17 cellular contexts compared by ENCODE assay signal in genomic region chr5:67407979-67408378, GRCh38.
DNase-seq lines count a peak whose midpoint lies in the region; ATAC-seq and TF ChIP-seq lines count a peak whose summit lies in the region.
"Had no signal": no experiment of that assay in that cellular context is flagged by ENCODE, and none has a peak within 500 bp of the region (broad histone marks: within the 10 kb centered on the region; RNA-seq: fewer than 3 reads in every experiment).

No MANE protein-coding gene starts in this region.

- ATAC-seq in SK-N-SH treated with all-trans-retinoic acid at 6 μM for 48 hours: no peak
- ATAC-seq in sciatic nerve: no peak
- ATAC-seq in GM19351 (IDR thresholded peaks at IDR 0.05; ENCODE audit: unreplicated experiment): no peak
- ATAC-seq: A549; CD8-positive, alpha-beta T cell had no signal

- H3K27me3 ChIP-seq in PC-9 (ENCODE audit: insufficient read depth, low read depth): no peaks in the 10 kb centered on the region
- H3K27me3 ChIP-seq: BLaER1 treated with 17β-estradiol and CSF1 and Interleukin-3, amounts not matched to agents 10 nM and 100 nM had no signal

- intact Hi-C loops in PC-9 (cut with micrococcal nuclease; ENCODE audit: unreplicated experiment) (no loop called here), sciatic nerve (cut with DNase I) (no loop called here)

- no peaks in the 10 kb centered on the region for H3F3A ChIP-seq in PC-9 (ENCODE audit: insufficient read depth, low read depth)

- no peaks in the 10 kb centered on the region for H3K4me1 ChIP-seq in PC-9 (replicated peaks; ENCODE audit: insufficient read depth)

- H3K9ac ChIP-seq in SK-N-MC (ENCODE audit: insufficient read length): no peak overlapping the region
- H3K9ac ChIP-seq: BLaER1 treated with 17β-estradiol and CSF1 and Interleukin-3, amounts not matched to agents 10 nM and 100 nM had no signal

- 0 out of 2 replicates have a peak overlapping the region, but pooled peaks have one; percentile 1 for H2AFZ ChIP-seq in PC-9

- H3K79me2 ChIP-seq in PC-9 (ENCODE audit: low read depth): no peaks in the 10 kb centered on the region

- no peaks in the 10 kb centered on the region for H3K9me3 ChIP-seq in PC-9 (ENCODE audit: insufficient read depth, low read depth)
- H3K9me3 ChIP-seq in SK-N-MC (ENCODE audit: low read depth, low read length): no peaks in the 10 kb centered on the region
- H3K9me3 ChIP-seq: A549; BLaER1 treated with 17β-estradiol and CSF1 and Interleukin-3, amounts not matched to agents 10 nM and 100 nM; Caco-2 had no signal

- TF ChIP-seq CTCF in PC-9 (conservative IDR thresholded peaks at IDR 0.05): no peak

- no peak overlapping the region for H3K27ac ChIP-seq in PC-9
- peak overlapping the region; percentile 52; the same call in 1 of the 2 replicates for H3K27ac ChIP-seq in SK-N-MC
- H3K27ac ChIP-seq: 22Rv1; A549; BLaER1 treated with 17β-estradiol and CSF1 and Interleukin-3, amounts not matched to agents 10 nM and 100 nM; C4-2B had no signal

- CTCF ChIA-PET in PC-9 (lab: Charles Lee): no interaction called here

- no peaks in the 10 kb centered on the region for H4K20me1 ChIP-seq in PC-9 (ENCODE audit: insufficient read depth)
- H4K20me1 ChIP-seq: BLaER1 treated with 17β-estradiol and CSF1 and Interleukin-3, amounts not matched to agents 10 nM and 100 nM had no signal

- H3K9me2 ChIP-seq in PC-9 (ENCODE audit: insufficient read depth): no peaks in the 10 kb centered on the region

- H3K4me3 ChIP-seq in PC-9: no peak overlapping the region
- H3K4me3 ChIP-seq in SK-N-MC: no peak overlapping the region
- H3K4me3 ChIP-seq: A549; BLaER1 treated with 17β-estradiol and CSF1 and Interleukin-3, amounts not matched to agents 10 nM and 100 nM had no signal

- no peak overlapping the region for H3K4me2 ChIP-seq in PC-9
- H3K4me2 ChIP-seq: A549 had no signal

- DNase-seq in PC-9 (no peak), SK-N-MC (ENCODE audit: low read depth, low spot score) (no peak), sciatic nerve (ENCODE audit: low spot score) (no peak), mesenteric fat pad (ENCODE audit: low spot score) (no peak)
- DNase-seq: AML-193; Caco-2; Calu3; CD4-positive, alpha-beta T cell; CD8-positive, alpha-beta T cell; DMS79 treated with DMSO at 0.1 percent for 48 hours; GF-D8 had no signal

- BruUV-seq in PC-9 (replicated peaks; lab: Mats Ljungman, UMichigan): no TSS peak

- H3K36me3 ChIP-seq in PC-9 (ENCODE audit: low read depth) (no peaks in the 10 kb centered on the region), SK-N-MC (ENCODE audit: insufficient read depth, low read length) (no peaks in the 10 kb centered on the region)
- H3K36me3 ChIP-seq: BLaER1 treated with 17β-estradiol and CSF1 and Interleukin-3, amounts not matched to agents 10 nM and 100 nM had no signal

- POLR2A ChIA-PET in PC-9 (lab: Charles Lee; ENCODE audit: unreplicated experiment): no interaction called here

TF ChIP-seq in SK-N-SH treated with all-trans-retinoic acid at 6 μM for 48 hours, 23 proteins besides CTCF, POLR2A, EP300 and RAD21:
- no peak for TF ChIP-seq SNAI2 (CRISPR knock-in tag; IDR thresholded peaks at IDR 0.05)
- TF ChIP-seq CSRNP3 (CRISPR knock-in tag; IDR thresholded peaks at IDR 0.05): no peak
- no peak for TF ChIP-seq CSDC2 (CRISPR knock-in tag; IDR thresholded peaks at IDR 0.05)
- TF ChIP-seq GLIS3 (CRISPR knock-in tag; IDR thresholded peaks at IDR 0.05): no peak
- 0 out of 2 replicates have a peak, but pooled peaks have one; percentile 11 for TF ChIP-seq TSHZ2 (CRISPR knock-in tag; IDR thresholded peaks at IDR 0.05)
- TF ChIP-seq ISL1 (CRISPR knock-in tag; IDR thresholded peaks at IDR 0.05): peak; percentile 46
- no peak for TF ChIP-seq ARNTL (CRISPR knock-in tag; IDR thresholded peaks at IDR 0.05; ENCODE audit: borderline replicate concordance, low read depth)
- TF ChIP-seq TCF4 (CRISPR knock-in tag; IDR thresholded peaks at IDR 0.05; ENCODE audit: borderline replicate concordance): peak; percentile 68; the same call in 1 of the 2 replicates
